Comparison of ENCODE assay signal across 14 cellular contexts in genomic region chr2:133635115-133635514, GRCh38.
DNase-seq lines count a peak whose midpoint lies in the region; TF ChIP-seq lines count a peak whose summit lies in the region.
"Had no signal": no experiment of that assay in that cellular context is flagged by ENCODE, and none has a peak within 500 bp of the region (broad histone marks: within the 10 kb centered on the region; RNA-seq: fewer than 3 reads in every experiment).

No MANE protein-coding gene starts in this region.

- H3K4me3 Mint-ChIP-seq in activated T-cell treated with anti-CD3 and anti-CD28 coated beads, Interleukin-2, amount 50 U/mL, for 24 hours = no peak overlapping the region

- TF ChIP-seq CTCF in choroid plexus epithelial cell (conservative IDR thresholded peaks at IDR 0.05; ENCODE audit: low read depth, low read length) = no peak

- H3K36me3 Mint-ChIP-seq in activated T-cell treated with anti-CD3 and anti-CD28 coated beads, Interleukin-2, amount 50 U/mL, for 24 hours (ENCODE audit: low read depth) = no peaks in the 10 kb centered on the region

- H3K4me3 ChIP-seq in choroid plexus epithelial cell (ENCODE audit: low read depth, low read length) = no peak overlapping the region
- H3K4me3 ChIP-seq: BLaER1 treated with 17β-estradiol and CSF1 and Interleukin-3, amounts not matched to agents 10 nM and 100 nM had no signal

- no peaks in the 10 kb centered on the region for H3K27me3 Mint-ChIP-seq in activated T-cell treated with anti-CD3 and anti-CD28 coated beads, Interleukin-2, amount 50 U/mL, for 24 hours

- H3K4me1 Mint-ChIP-seq in activated T-cell treated with anti-CD3 and anti-CD28 coated beads, Interleukin-2, amount 50 U/mL, for 24 hours (ENCODE audit: low read depth) = no peaks in the 10 kb centered on the region

- intact Hi-C loops in posterior vena cava (cut with DNase I) = no loop called here

- no peak overlapping the region for H3K27ac Mint-ChIP-seq in activated T-cell treated with anti-CD3 and anti-CD28 coated beads, Interleukin-2, amount 50 U/mL, for 24 hours

- no peaks in the 10 kb centered on the region for H3K9me3 Mint-ChIP-seq in activated T-cell treated with anti-CD3 and anti-CD28 coated beads, Interleukin-2, amount 50 U/mL, for 24 hours

- DNase-seq in NCI-H226 = peak; percentile 36
- DNase-seq in choroid plexus epithelial cell (ENCODE audit: low read depth) = peak; percentile 24
- peak; percentile 77 for DNase-seq in kidney tubule cell (ENCODE audit: low spot score)
- DNase-seq in posterior vena cava (ENCODE audit: low spot score) = no peak
- DNase-seq in stimulated activated CD4-positive, alpha-beta T cell treated with anti-CD3 and anti-CD28 coated beads, Interleukin-15, amount 100 ng/mL, for 24 hours = no peak
- no peak for DNase-seq in NOMO-1 (lab: John Stamatoyannopoulos, UW; ENCODE audit: unreplicated experiment in 2 of 2)
- DNase-seq in activated T-cell treated with anti-CD3 and anti-CD28 coated beads, Interleukin-2, amount 50 U/mL, for 24 hours = no peak
- DNase-seq: GOT3, MM.1S, NCI-H1105 treated with DMSO at 0.1 percent for 48 hours, NCI-H187, NCI-H82, SHP77 had no signal

Comparison
In these comparisons a context has a peak if more than half of its experiments do, and no peak if none do; other contexts are left out.
1. DNase-seq: peak in NCI-H226 (single experiment), choroid plexus epithelial cell (single experiment) and kidney tubule cell (single experiment); none in posterior vena cava (single experiment), stimulated activated CD4-positive, alpha-beta T cell treated with anti-CD3 and anti-CD28 coated beads, Interleukin-15, amount 100 ng/mL, for 24 hours (single experiment), NOMO-1 (0 of 2) and activated T-cell treated with anti-CD3 and anti-CD28 coated beads, Interleukin-2, amount 50 U/mL, for 24 hours (single experiment).